In genomic region chr12:75390899-75391538, GRCh38 we compare ENCODE assay signal across 1 cellular context.
TF ChIP-seq lines count a peak whose summit lies in the region.

TSS of gene GLIPR1L2 (plus strand) at chr12:75391089. CDS start at chr12:75391117, 28 bp downstream.

TF ChIP-seq in H1, 55 proteins besides CTCF, POLR2A, EP300 and RAD21:
- TF ChIP-seq ATF3 (IDR thresholded peaks at IDR 0.05; ENCODE audit: insufficient read depth, low read depth, low read length) (no peak), SUZ12 (IDR thresholded peaks at IDR 0.05; ENCODE audit: low read length) (no peak), TBP (IDR thresholded peaks at IDR 0.05; ENCODE audit: low read depth, low read length) (peak; percentile 57), YY1 (IDR thresholded peaks at IDR 0.05; ENCODE audit: low read depth, low read length) (peak; percentile 81), SRF (IDR thresholded peaks at IDR 0.05; ENCODE audit: low read depth, low read length) (no peak), MAFK (IDR thresholded peaks at IDR 0.05; ENCODE audit: low read depth, low read length) (no peak), RBBP5 (IDR thresholded peaks at IDR 0.05; ENCODE audit: borderline replicate concordance, low read depth, low read length) (no peak), KDM4A (IDR thresholded peaks at IDR 0.05; ENCODE audit: low read depth, low read length, severe bottlenecking) (peak; percentile 59), BCL11A (IDR thresholded peaks at IDR 0.05; ENCODE audit: low read depth in 2 of 2, low read length in 2 of 2) (no peak), CEBPB (IDR thresholded peaks at IDR 0.05; ENCODE audit: low read depth, low read length) (no peak), TCF12 (IDR thresholded peaks at IDR 0.05; ENCODE audit: low read depth, low read length) (no peak), TAF1 (IDR thresholded peaks at IDR 0.05; ENCODE audit: low read depth, low read length) (peak; percentile 66; the same call in 1 of the 2 replicates), SP4 (IDR thresholded peaks at IDR 0.05; ENCODE audit: low read length) (peak; percentile 43; the same call in 1 of the 2 replicates), FOSL1 (IDR thresholded peaks at IDR 0.05; ENCODE audit: insufficient read depth, low read depth, low read length) (no peak), CTBP2 (IDR thresholded peaks at IDR 0.05; ENCODE audit: borderline replicate concordance, insufficient read depth, insufficient read length, low read length) (no peak), SIRT6 (IDR thresholded peaks at IDR 0.05; ENCODE audit: low read length) (no peak), JUN (IDR thresholded peaks at IDR 0.05; ENCODE audit: low read depth, low read length) (no peak), CHD7 (IDR thresholded peaks at IDR 0.05; ENCODE audit: insufficient replicate concordance, low read length) (no peak), NRF1 (IDR thresholded peaks at IDR 0.05; ENCODE audit: low read depth, low read length) (peak; percentile 96), PHF8 (conservative IDR thresholded peaks at IDR 0.05; ENCODE audit: low read depth, low read length) (no peak; the same call in 1 of the 2 replicates), ASH2L (IDR thresholded peaks at IDR 0.05; ENCODE audit: low read length) (peak; percentile 92), JUND (IDR thresholded peaks at IDR 0.05; ENCODE audit: low read length) (peak; percentile 3; the same call in 1 of the 2 replicates), RNF2 (IDR thresholded peaks at IDR 0.05; ENCODE audit: borderline replicate concordance, low read depth, low read length, missing control alignments, poor library complexity, severe bottlenecking) (no peak), HDAC6 (IDR thresholded peaks at IDR 0.05; ENCODE audit: low read depth, low read length) (no peak), SP2 (IDR thresholded peaks at IDR 0.05; ENCODE audit: low read length) (no peak), SIX5 (IDR thresholded peaks at IDR 0.05; ENCODE audit: low read depth, low read length) (no peak), CHD1 (IDR thresholded peaks at IDR 0.05; ENCODE audit: low read depth, low read length) (no peak), ZNF274 (IDR thresholded peaks at IDR 0.05; ENCODE audit: borderline replicate concordance, extremely low read depth, low read length) (no peak), E2F6 (IDR thresholded peaks at IDR 0.05) (no peak), RXRA (IDR thresholded peaks at IDR 0.05; ENCODE audit: insufficient read depth, low read depth, low read length) (no peak), MAX (IDR thresholded peaks at IDR 0.05) (peak; percentile 52), EGR1 (IDR thresholded peaks at IDR 0.05; ENCODE audit: borderline replicate concordance, low read depth, low read length) (no peak), KDM1A (IDR thresholded peaks at IDR 0.05; ENCODE audit: borderline replicate concordance, low read length) (peak; percentile 57; the same call in 1 of the 2 replicates), TAF7 (optimal IDR thresholded peaks at IDR 0.05; ENCODE audit: borderline replicate concordance, low read depth, low read length) (peak; percentile 36), TEAD4 (IDR thresholded peaks at IDR 0.05; ENCODE audit: low read depth, low read length) (no peak), ATF2 (IDR thresholded peaks at IDR 0.05; ENCODE audit: low read length) (peak; percentile 91), POLR2AphosphoS5 (IDR thresholded peaks at IDR 0.05; ENCODE audit: low read depth, low read length) (peak; percentile 72), NANOG (IDR thresholded peaks at IDR 0.05; ENCODE audit: insufficient read depth, low read depth, low read length, poor library complexity, severe bottlenecking) (no peak), GABPA (IDR thresholded peaks at IDR 0.05; ENCODE audit: borderline replicate concordance, insufficient read depth, low read length) (no peak), USF2 (IDR thresholded peaks at IDR 0.05; ENCODE audit: low read length) (no peak), POU5F1 (IDR thresholded peaks at IDR 0.05; ENCODE audit: low read depth, low read length) (no peak), BRCA1 (IDR thresholded peaks at IDR 0.05; ENCODE audit: low read depth, low read length) (no peak), SAP30 (IDR thresholded peaks at IDR 0.05; ENCODE audit: insufficient read depth, insufficient replicate concordance, low read length) (no peak), HDAC2 (IDR thresholded peaks at IDR 0.05; ENCODE audit: borderline replicate concordance in 1 of 2, low read depth in 2 of 2, low read length in 2 of 2) (0 out of 4 replicates have a peak, but pooled peaks of 1 of the 2 experiments have one; percentile 71), CREB1 (IDR thresholded peaks at IDR 0.05) (peak; percentile 91)
